ENCODE assay signal across 8 cellular contexts in genomic region chr1:202810193-202810614, GRCh38. TPM values are rescaled to one million over a fixed set of nuclear protein-coding genes. Genes with fewer than 3 reads are reported as not detected.
DNase-seq lines count a peak whose midpoint lies in the region; ATAC-seq and TF ChIP-seq lines count a peak whose summit lies in the region.

No MANE protein-coding gene starts in this region.

- H3K27ac ChIP-seq in right atrium auricular region (peak overlapping the region; percentile 82 to 89), caudate nucleus (ENCODE audit: low read depth, low read length) (peak overlapping the region; percentile 71), aorta (ENCODE audit: low read depth in 1 of 2, low read length in 2 of 2) (peak overlapping the region in 1 of 2 donors; percentile 30)

- peaks cover 0 to 40% of the 10 kb centered on the region in 2 donors for H3K4me1 ChIP-seq in right atrium auricular region
- H3K4me1 ChIP-seq in mononuclear cell (ENCODE audit: insufficient read depth, low read length): peaks cover 38% of the 10 kb centered on the region
- peaks cover 0 to 4% of the 10 kb centered on the region in 2 donors for H3K4me1 ChIP-seq in aorta (ENCODE audit: control insufficient read depth in 1 of 2, insufficient read depth in 2 of 2, low read length in 2 of 2)

- 5 to 6% methylated on average over 13 of the region's 13 CpGs for WGBS in aorta, 2 donors

- no peaks in the 10 kb centered on the region for H3K9me3 ChIP-seq in right atrium auricular region
- no peaks in the 10 kb centered on the region for H3K9me3 ChIP-seq in mononuclear cell (ENCODE audit: low read depth, low read length)
- no peaks in the 10 kb centered on the region for H3K9me3 ChIP-seq in aorta (ENCODE audit: control insufficient read depth, low read length)

- H3K27me3 ChIP-seq in right atrium auricular region (no peaks in the 10 kb centered on the region), mononuclear cell (ENCODE audit: insufficient read depth, low read length) (no peaks in the 10 kb centered on the region), aorta (ENCODE audit: control insufficient read depth in 1 of 2, insufficient read depth in 2 of 2, low read length in 1 of 2) (no peaks in the 10 kb centered on the region)

- DNase-seq in right atrium auricular region (ENCODE audit: low spot score): no peak
- no peak for DNase-seq in left ventricle myocardium superior
- no peak for DNase-seq in caudate nucleus (lab: John Stamatoyannopoulos, UW)
- DNase-seq in aorta: no peak
- DNase-seq in NCI-H2196 (lab: John Stamatoyannopoulos, UW; ENCODE audit: unreplicated experiment): no peak
- DNase-seq in activated CD8-positive, alpha-beta memory T cell treated with anti-CD3 and anti-CD28 coated beads, Interleukin-2, amount 50 U/mL, for 48 hours: no peak
- no peak for DNase-seq in stimulated activated CD4-positive, alpha-beta T cell treated with anti-CD3 and anti-CD28 coated beads, Interleukin-2, amount 100 ng/mL, for 48 hours

- no peak for TF ChIP-seq CTCF in right atrium auricular region (IDR thresholded peaks at IDR 0.05)

- ATAC-seq in left ventricle myocardium superior (no peak), aorta (ENCODE audit: low FRiP score) (no peak)

- H3K36me3 ChIP-seq in right atrium auricular region (no peaks in the 10 kb centered on the region), aorta (ENCODE audit: control insufficient read depth in 1 of 2, insufficient read depth in 2 of 2, low read length in 1 of 2) (no peaks in the 10 kb centered on the region)

- peak overlapping the region; percentile 64 to 81 for H3K4me3 ChIP-seq in right atrium auricular region
- peak overlapping the region; percentile 70 for H3K4me3 ChIP-seq in mononuclear cell (ENCODE audit: low read length)
- H3K4me3 ChIP-seq in aorta (ENCODE audit: low read length in 2 of 2): peak overlapping the region; percentile 62 to 76

- intact Hi-C loops in left ventricle myocardium superior (cut with micrococcal nuclease) (no loop called here), aorta (cut with DNase I) (loop anchor here in 1 of 2 donors (2.0 kb wide), 1 partner anchor 79 kb away; the partner anchor contains the start of gene RABIF)

RNA-seq across cellular contexts. Expression of gene PCAT6, which starts 0.6 kb away (rescaled TPM):
- total RNA-seq in right atrium auricular region (not detected), left ventricle myocardium superior (0.79 TPM), mononuclear cell (not detected), aorta (1 to 10 TPM in 1 of 2 donors, under 1 TPM in 1; 0.49 to 1.7 TPM)
- 1 to 10 TPM in 1 of 2 donors, not detected in 1; 2.8 TPM for polyA plus RNA-seq in aorta

RNA-seq across cellular contexts. Expression of gene KDM5B, which starts 2.0 kb away (rescaled TPM):
- 10 to 100 TPM; 14.6 to 18.5 TPM for total RNA-seq in right atrium auricular region
- 14.6 TPM for total RNA-seq in left ventricle myocardium superior
- total RNA-seq in mononuclear cell: 84.7 TPM
- total RNA-seq in aorta: 10 to 100 TPM; 52.8 to 75.6 TPM
- polyA plus RNA-seq in aorta: 10 to 100 TPM in 1 of 2 donors, 1 to 10 TPM in 1; 3.1 to 13.3 TPM
